Comparison of ENCODE assay signal across 13 cellular contexts in genomic region chr1:2344744-2345296, GRCh38.
"Had no signal": no experiment of that assay in that cellular context is flagged by ENCODE, and none has a peak within 500 bp of the region (broad histone marks: within the 10 kb centered on the region; RNA-seq: fewer than 3 reads in every experiment).

No MANE protein-coding gene starts in this region.

- H3K27ac ChIP-seq: foreskin keratinocyte, tibial nerve, vagina had no signal

- H3K4me1 ChIP-seq: foreskin keratinocyte, tibial nerve, vagina had no signal

- ATAC-seq: left colon had no signal

- H3K9me3 ChIP-seq: tibial nerve, vagina had no signal

- DNase-seq: activated naive CD4-positive, alpha-beta T cell; activated naive CD8-positive, alpha-beta T cell treated with anti-CD3 and anti-CD28 coated beads, Interleukin-2, amount 10 ng/mL, durations not matched to agents 7 days and 5 days; anterior cingulate cortex; cerebellar nuclear complex; effector memory CD4-positive, alpha-beta T cell; left colon; stimulated activated CD4-positive, alpha-beta T cell treated with anti-CD3 and anti-CD28 coated beads, Interleukin-15, amount 100 ng/mL, for 24 hours; stimulated activated CD4-positive, alpha-beta T cell treated with anti-CD3 and anti-CD28 coated beads, Interleukin-4, amount 100 ng/mL, for 1 hour; stimulated activated naive CD4-positive, alpha-beta T cell; T-helper 9 cell had no signal

- H3K27me3 ChIP-seq: foreskin keratinocyte, tibial nerve, vagina had no signal

- H3K36me3 ChIP-seq: tibial nerve, vagina had no signal

- H3K4me3 ChIP-seq: tibial nerve, vagina had no signal
